ENCODE assay signal across 8 cellular contexts in genomic region chr17:75826561-75827290, GRCh38. TPM values are rescaled to one million over a fixed set of nuclear protein-coding genes. Genes with fewer than 3 reads are reported as not detected.
DNase-seq lines count a peak whose midpoint lies in the region; ATAC-seq and TF ChIP-seq lines count a peak whose summit lies in the region.

No MANE protein-coding gene starts in this region.

- TF ChIP-seq CTCF in heart left ventricle (IDR thresholded peaks at IDR 0.05) (peak in 1 of 12 donors; percentile 7), colonic mucosa (IDR thresholded peaks at IDR 0.05) (no peak), vagina (IDR thresholded peaks at IDR 0.05) (no peak)

- POLR2A ChIA-PET in naive thymus-derived CD8-positive, alpha-beta T cell (lab: Charles Lee), result interaction anchor here (0.8 to 3.6 kb wide), 14 partner anchors 10 to 73 kb away, joined by 3 to 25 read pairs (median 5); partner anchors contain the start of genes TRIM47, UNC13D, UNK and WBP2

- no peak overlapping the region for H3K9ac ChIP-seq in colonic mucosa (ENCODE audit: low read depth in 2 of 2, low read length in 2 of 2)

- peak overlapping the region in 7 of 10 donors; percentile 10 to 67 (median 22) for H3K4me3 Mint-ChIP-seq in naive thymus-derived CD8-positive, alpha-beta T cell

- H3K9me3 ChIP-seq in heart left ventricle (no peaks in the 10 kb centered on the region), colonic mucosa (no peaks in the 10 kb centered on the region), vagina (no peaks in the 10 kb centered on the region)

- H3K27ac Mint-ChIP-seq in naive thymus-derived CD8-positive, alpha-beta T cell, result peak overlapping the region in 9 of 10 donors; percentile 65 to 90 (median 84)

- DNase-seq in heart left ventricle (no peak), Right ventricle myocardium inferior (ENCODE audit: missing footprints) (no peak), colonic mucosa (no peak), vagina (ENCODE audit: extremely low spot score in 2 of 2) (no peak), NCI-H345 treated with DMSO at 0.1 percent for 48 hours (lab: John Stamatoyannopoulos, UW; ENCODE audit: unreplicated experiment) (no peak), head of caudate nucleus (no peak)
- no peak for DNase-seq in naive thymus-derived CD8-positive, alpha-beta T cell

- TF ChIP-seq POLR2A in heart left ventricle (IDR thresholded peaks at IDR 0.05) (no peak), vagina (IDR thresholded peaks at IDR 0.05) (no peak)

- H3K4me1 Mint-ChIP-seq in naive thymus-derived CD8-positive, alpha-beta T cell, result peaks cover 6 to 35% (median 22%) of the 10 kb centered on the region in 4 donors

- H3K4me3 ChIP-seq in heart left ventricle, result no peak overlapping the region
- no peak overlapping the region for H3K4me3 ChIP-seq in colonic mucosa
- H3K4me3 ChIP-seq in vagina, result no peak overlapping the region

- peak in 2 of 4 donors; percentile 2 to 34 for ATAC-seq in heart left ventricle
- ATAC-seq in Right ventricle myocardium inferior, result no peak
- ATAC-seq in naive thymus-derived CD8-positive, alpha-beta T cell, result no peak
- ATAC-seq in HG03457 (IDR thresholded peaks at IDR 0.05; ENCODE audit: unreplicated experiment), result no peak

- H3K9me3 Mint-ChIP-seq in naive thymus-derived CD8-positive, alpha-beta T cell, result no peaks in the 10 kb centered on the region

- peaks cover 0 to 39% (median 2%) of the 10 kb centered on the region in 3 donors for H3K36me3 Mint-ChIP-seq in naive thymus-derived CD8-positive, alpha-beta T cell

- intact Hi-C loops in heart left ventricle (cut with DNase I) (loop anchor here in 4 of 10 donors (2.0 to 10.0 kb wide), 3 partner anchors 39 to 62 kb away; partner anchors contain the start of genes GALK1 (in 1 of the 4) and UNK (in 1 of the 4)), Right ventricle myocardium inferior (cut with DNase I) (loop anchor here (5.0 kb wide), 1 partner anchor 34 kb away; no protein-coding TSS in a partner anchor), colonic mucosa (cut with DNase I) (no loop called here), vagina (cut with DNase I) (no loop called here), head of caudate nucleus (cut with DNase I) (no loop called here)

- H3K27ac ChIP-seq in heart left ventricle (peak overlapping the region; percentile 70 to 90 (median 84)), colonic mucosa (peak overlapping the region; percentile 8), vagina (peak overlapping the region; percentile 82)

- H3K36me3 ChIP-seq in heart left ventricle (peaks cover 0 to 71% (median 33%) of the 10 kb centered on the region in 9 donors), colonic mucosa (no peaks in the 10 kb centered on the region), vagina (peaks cover 0 to 19% of the 10 kb centered on the region in 2 donors)

- no peaks in the 10 kb centered on the region for H3K27me3 ChIP-seq in heart left ventricle
- H3K27me3 ChIP-seq in colonic mucosa, result no peaks in the 10 kb centered on the region
- H3K27me3 ChIP-seq in vagina, result no peaks in the 10 kb centered on the region

- H3K4me1 ChIP-seq in heart left ventricle (peaks cover 5 to 31% (median 22%) of the 10 kb centered on the region in 12 donors), colonic mucosa (peaks cover 4% of the 10 kb centered on the region), vagina (peaks cover 31% of the 10 kb centered on the region)

- WGBS in heart left ventricle, 4 donors, result 62 to 72% (median 66%) methylated on average over 12 to 13 of the region's 13 CpGs

- no peaks in the 10 kb centered on the region for H3K27me3 Mint-ChIP-seq in naive thymus-derived CD8-positive, alpha-beta T cell

RNA-seq across cellular contexts. Expression of gene UNC13D, which starts 17.5 kb away (rescaled TPM):
- 10 to 100 TPM in 2 of 9 donors, 1 to 10 TPM in 7; 2.1 to 28.5 (median 6.0) TPM for total RNA-seq in heart left ventricle
- polyA plus RNA-seq in heart left ventricle, result 1 to 10 TPM; 4.5 to 5.8 TPM
- total RNA-seq in Right ventricle myocardium inferior, result 10.7 TPM
- 10 to 100 TPM; 25.9 to 35.0 TPM for total RNA-seq in colonic mucosa
- total RNA-seq in naive thymus-derived CD8-positive, alpha-beta T cell, result 100 to 1,000 TPM; 147 to 153 TPM
- polyA plus RNA-seq in naive thymus-derived CD8-positive, alpha-beta T cell, result 10 to 100 TPM; 50.3 to 78.0 (median 54.0) TPM
- 32.7 TPM for total RNA-seq in vagina

RNA-seq across cellular contexts. Expression of gene WBP2, which starts 28.4 kb away (rescaled TPM):
- total RNA-seq in heart left ventricle (100 to 1,000 TPM; 134 to 311 (median 158) TPM), Right ventricle myocardium inferior (151 TPM), colonic mucosa (100 to 1,000 TPM in 1 of 2 donors, 10 to 100 TPM in 1; 69.8 to 102 TPM), vagina (54.3 TPM)
- polyA plus RNA-seq in heart left ventricle, result 100 to 1,000 TPM; 128 to 217 TPM
- 100 to 1,000 TPM; 152 to 156 TPM for total RNA-seq in naive thymus-derived CD8-positive, alpha-beta T cell
- 10 to 100 TPM; 58.1 to 95.1 (median 70.6) TPM for polyA plus RNA-seq in naive thymus-derived CD8-positive, alpha-beta T cell

RNA-seq across cellular contexts. Expression of gene UNK, which starts 42.1 kb away (rescaled TPM):
- total RNA-seq in heart left ventricle (10 to 100 TPM; 11.3 to 27.5 (median 16.3) TPM), Right ventricle myocardium inferior (16.0 TPM), colonic mucosa (10 to 100 TPM; 18.4 to 26.0 TPM), vagina (35.1 TPM)
- 10 to 100 TPM; 14.6 to 18.5 TPM for polyA plus RNA-seq in heart left ventricle
- 10 to 100 TPM; 55.6 to 57.7 TPM for total RNA-seq in naive thymus-derived CD8-positive, alpha-beta T cell
- 10 to 100 TPM; 24.4 to 26.9 (median 26.2) TPM for polyA plus RNA-seq in naive thymus-derived CD8-positive, alpha-beta T cell

RNA-seq across cellular contexts. Expression of gene TRIM47, which starts 51.7 kb away (rescaled TPM):
- total RNA-seq in heart left ventricle, result 10 to 100 TPM; 20.3 to 53.4 (median 31.8) TPM
- polyA plus RNA-seq in heart left ventricle, result 10 to 100 TPM; 20.1 to 23.3 TPM
- 39.4 TPM for total RNA-seq in Right ventricle myocardium inferior
- total RNA-seq in colonic mucosa, result 10 to 100 TPM; 33.7 to 71.5 TPM
- 1 to 10 TPM; 9.7 to 9.9 TPM for total RNA-seq in naive thymus-derived CD8-positive, alpha-beta T cell
- 1 to 10 TPM; 1.9 to 8.5 (median 4.2) TPM for polyA plus RNA-seq in naive thymus-derived CD8-positive, alpha-beta T cell
- total RNA-seq in vagina, result 63.3 TPM

Comparison
In these comparisons a context has a peak if more than half of its experiments do, and no peak if none do; other contexts are left out.
1. H3K27ac ChIP-seq: peak in every context shown above with its lines; median percentile 84 in heart left ventricle; 82 in vagina; 8 in colonic mucosa.